9 cellular contexts compared by ENCODE assay signal in genomic region chr6:36848658-36849441, GRCh38. TPM values are rescaled to one million over a fixed set of nuclear protein-coding genes. Genes with fewer than 3 reads are reported as not detected.
DNase-seq lines count a peak whose midpoint lies in the region; ATAC-seq lines count a peak whose summit lies in the region.
"Had no signal": no experiment of that assay in that cellular context is flagged by ENCODE, and none has a peak within 500 bp of the region (broad histone marks: within the 10 kb centered on the region; RNA-seq: fewer than 3 reads in every experiment).

No MANE protein-coding gene starts in this region.

- H3K4me3 ChIP-seq in HAP-1: no peak overlapping the region
- H3K4me3 ChIP-seq: PC-9 had no signal

- peak; percentile 61 to 82 for DNase-seq in HAP-1 (ENCODE audit: low spot score in 2 of 2)
- peak; percentile 73 for DNase-seq in SK-MEL-5 (ENCODE audit: low read depth, low spot score)
- peak; percentile 85 for DNase-seq in left cardiac atrium
- DNase-seq in pons (ENCODE audit: low spot score): peak; percentile 50
- DNase-seq in ACHN: no peak
- DNase-seq in activated CD4-positive, alpha-beta T cell treated with anti-CD3 and anti-CD28 coated beads, Interleukin-2, amount 50 U/mL, for 48 hours: no peak
- no peak for DNase-seq in activated effector memory CD4-positive, alpha-beta T cell treated with Interleukin-2 at 50 U/mL for 16 hours
- no peak for DNase-seq in cortex of kidney (lab: John Stamatoyannopoulos, UW)

- in situ Hi-C loops in HAP-1 (cut with MboI; ENCODE audit: low sequenced_read_pairs) (no loop called here), SK-MEL-5 (cut with HindIII; ENCODE audit: low pct_unique_long_range_greater_than_20kb, low sequenced_read_pairs) (no loop called here), ACHN (cut with HindIII; ENCODE audit: low pct_ligation_motif_present, low pct_unique_long_range_greater_than_20kb, low sequenced_read_pairs) (no loop called here)

- intact Hi-C loops in left cardiac atrium (cut with DNase I): no loop called here

- H3K27me3 ChIP-seq in HAP-1 (ENCODE audit: low read depth): no peaks in the 10 kb centered on the region

- H3K4me1 ChIP-seq in HAP-1: peaks cover 9% of the 10 kb centered on the region

- peaks cover 10% of the 10 kb centered on the region; the same call in 1 of the 2 replicates for H3K36me3 ChIP-seq in HAP-1 (replicated peaks)

- H3K9me3 ChIP-seq in HAP-1: no peaks in the 10 kb centered on the region

- ATAC-seq in left cardiac atrium: peak; percentile 59 to 61

RNA-seq across cellular contexts. Expression of gene CPNE5, which starts 9.6 kb away (rescaled TPM):
- total RNA-seq in SK-MEL-5 (2014; rRNA removed; shearing (Covaris generic)): 0.63 TPM in 1 of 2 replicates, not detected in the other
- polyA plus RNA-seq in SK-MEL-5 (2015; cell fraction: cytosol; rRNA removed): 0.54 and 2.0 TPM in 2 replicates
- 2.3 TPM in 1 of 2 replicates, not detected in the other for polyA plus RNA-seq in SK-MEL-5 (2015; cell fraction: nucleus; rRNA removed)
- total RNA-seq in left cardiac atrium: 10 to 100 TPM; 14.7 to 63.5 TPM

RNA-seq across cellular contexts. Expression of gene PPIL1, which starts 25.8 kb away (rescaled TPM):
- 56.7 and 57.1 TPM in 2 replicates for total RNA-seq in SK-MEL-5 (2014; rRNA removed; shearing (Covaris generic))
- polyA plus RNA-seq in SK-MEL-5 (2015; cell fraction: cytosol; rRNA removed): 47.9 and 54.4 TPM in 2 replicates
- polyA plus RNA-seq in SK-MEL-5 (2015; cell fraction: nucleus; rRNA removed): 7.0 and 10.7 TPM in 2 replicates
- total RNA-seq in left cardiac atrium: 10 to 100 TPM; 52.4 to 56.3 TPM

RNA-seq across cellular contexts. Expression of gene C6orf89, which starts 36.9 kb away (rescaled TPM):
- total RNA-seq in SK-MEL-5 (2014; rRNA removed; shearing (Covaris generic)): 47.0 and 55.9 TPM in 2 replicates
- 40.9 and 44.2 TPM in 2 replicates for polyA plus RNA-seq in SK-MEL-5 (2015; cell fraction: cytosol; rRNA removed)
- polyA plus RNA-seq in SK-MEL-5 (2015; cell fraction: nucleus; rRNA removed): 19.1 and 22.6 TPM in 2 replicates
- total RNA-seq in left cardiac atrium: 10 to 100 TPM; 62.9 to 74.1 TPM

Comparison
In these comparisons a context has a peak if more than half of its experiments do, and no peak if none do; other contexts are left out.
1. DNase-seq: peak in HAP-1 (2 of 2), SK-MEL-5 (single experiment), left cardiac atrium (single experiment) and pons (single experiment); none in ACHN (single experiment), activated CD4-positive, alpha-beta T cell treated with anti-CD3 and anti-CD28 coated beads, Interleukin-2, amount 50 U/mL, for 48 hours (0 of 2), activated effector memory CD4-positive, alpha-beta T cell treated with Interleukin-2 at 50 U/mL for 16 hours (single experiment) and cortex of kidney (single experiment).